ENCODE assay signal across 8 cellular contexts in genomic region chr2:10812362-10813084, GRCh38. TPM values are rescaled to one million over a fixed set of nuclear protein-coding genes. Genes with fewer than 3 reads are reported as not detected.
DNase-seq lines count a peak whose midpoint lies in the region; ATAC-seq and TF ChIP-seq lines count a peak whose summit lies in the region.

PDIA6 (minus strand) TSS chr2:10812785; CDS start chr2:10812696, 89 bp downstream.

- no peaks in the 10 kb centered on the region for H3K27me3 ChIP-seq in left lung

- no peaks in the 10 kb centered on the region for H3K36me3 ChIP-seq in left lung

- H3K27ac ChIP-seq in C4-2B (peak within 1 kb of the TSS; percentile 89), left lung (peak within 1 kb of the TSS; percentile 87 to 91)

- H3K4me3 ChIP-seq in left lung = peak within 1 kb of the TSS; percentile 81 to 86

- DNase-seq in NCI-H748 (lab: John Stamatoyannopoulos, UW; ENCODE audit: unreplicated experiment) (peak; percentile 97), cortex of kidney (lab: John Stamatoyannopoulos, UW) (peak; percentile 50), left lung (peak; percentile 95 to 97)
- peak; percentile 91 for DNase-seq in activated CD4-positive, alpha-beta T cell treated with anti-CD3 and anti-CD28 coated beads, Interleukin-2, amount 50 U/mL, for 1 hour
- peak; percentile 90 for DNase-seq in stimulated activated CD4-positive, alpha-beta T cell treated with anti-CD3 and anti-CD28 coated beads, Interleukin-2, amount 100 ng/mL, for 4 hours (ENCODE audit: low read depth)

- no peaks in the 10 kb centered on the region for H3K9me3 ChIP-seq in left lung

- peaks cover 4 to 48% of the 10 kb centered on the region in 2 donors for H3K4me1 ChIP-seq in left lung

- intact Hi-C loops in left lung (cut with DNase I) = no loop called here

- TF ChIP-seq CTCF in C4-2B (conservative IDR thresholded peaks at IDR 0.05) (no peak), left lung (IDR thresholded peaks at IDR 0.05) (peak in 1 of 2 donors; percentile 26)

- ATAC-seq in GM19395 (IDR thresholded peaks at IDR 0.05; ENCODE audit: unreplicated experiment) (peak; percentile 81), HG03558 (IDR thresholded peaks at IDR 0.05; ENCODE audit: extremely low read depth, unreplicated experiment) (peak; percentile 86), left lung (peak; percentile 98)

RNA-seq across cellular contexts. Expression of gene PDIA6, which starts in this region (rescaled TPM):
- 100 to 1,000 TPM; 239 to 341 TPM for total RNA-seq in left lung

Comparison
In these comparisons a context has a peak if more than half of its experiments do, and no peak if none do; other contexts are left out.
1. Peak in every context shown above with its lines: DNase-seq, ATAC-seq, H3K4me3 ChIP-seq and H3K27ac ChIP-seq.